1 cellular context compared by ENCODE assay signal in genomic region chr6:41894366-41895299, GRCh38.
TF ChIP-seq lines count a peak whose summit lies in the region.

No MANE protein-coding gene starts in this region.

TF ChIP-seq in H1, 55 proteins besides CTCF, POLR2A, EP300 and RAD21:
- TF ChIP-seq KDM4A (IDR thresholded peaks at IDR 0.05; ENCODE audit: low read depth, low read length, severe bottlenecking) (peak; percentile 41), SIRT6 (IDR thresholded peaks at IDR 0.05; ENCODE audit: low read length) (no peak), FOSL1 (IDR thresholded peaks at IDR 0.05; ENCODE audit: insufficient read depth, low read depth, low read length) (no peak), GABPA (IDR thresholded peaks at IDR 0.05; ENCODE audit: borderline replicate concordance, insufficient read depth, low read length) (no peak), CBX5 (IDR thresholded peaks at IDR 0.05; ENCODE audit: low read depth, low read length) (no peak), TCF12 (IDR thresholded peaks at IDR 0.05; ENCODE audit: low read depth, low read length) (no peak), CHD2 (IDR thresholded peaks at IDR 0.05; ENCODE audit: low read length) (no peak), CHD1 (IDR thresholded peaks at IDR 0.05; ENCODE audit: low read depth, low read length) (no peak), SIX5 (IDR thresholded peaks at IDR 0.05; ENCODE audit: low read depth, low read length) (no peak), PHF8 (conservative IDR thresholded peaks at IDR 0.05; ENCODE audit: low read depth, low read length) (peak; percentile 46), TAF1 (IDR thresholded peaks at IDR 0.05; ENCODE audit: low read depth, low read length) (0 out of 2 replicates have a peak, but pooled peaks have one; percentile 42), ZNF274 (IDR thresholded peaks at IDR 0.05; ENCODE audit: borderline replicate concordance, extremely low read depth, low read length) (no peak), ATF2 (IDR thresholded peaks at IDR 0.05; ENCODE audit: low read length) (no peak), EZH2 (IDR thresholded peaks at IDR 0.05; ENCODE audit: low read depth, low read length, severe bottlenecking) (no peak), CEBPB (IDR thresholded peaks at IDR 0.05; ENCODE audit: low read depth, low read length) (no peak), EGR1 (IDR thresholded peaks at IDR 0.05; ENCODE audit: borderline replicate concordance, low read depth, low read length) (no peak), SIN3A (conservative IDR thresholded peaks at IDR 0.05 in 1 of 2, IDR thresholded peaks at IDR 0.05 in 1 of 2; ENCODE audit: low read depth in 1 of 2, low read length in 2 of 2) (peak in 1 of 2 experiments; percentile 35; a peak in 1 of 4 replicates), ASH2L (IDR thresholded peaks at IDR 0.05; ENCODE audit: low read length) (no peak), SAP30 (IDR thresholded peaks at IDR 0.05; ENCODE audit: insufficient read depth, insufficient replicate concordance, low read length) (peak; percentile 37), RFX5 (IDR thresholded peaks at IDR 0.05; ENCODE audit: borderline replicate concordance, low read depth, low read length) (no peak), POLR2AphosphoS5 (IDR thresholded peaks at IDR 0.05; ENCODE audit: low read depth, low read length) (peak; percentile 49; the same call in 1 of the 2 replicates)
- TF ChIP-seq, protein P1, sequence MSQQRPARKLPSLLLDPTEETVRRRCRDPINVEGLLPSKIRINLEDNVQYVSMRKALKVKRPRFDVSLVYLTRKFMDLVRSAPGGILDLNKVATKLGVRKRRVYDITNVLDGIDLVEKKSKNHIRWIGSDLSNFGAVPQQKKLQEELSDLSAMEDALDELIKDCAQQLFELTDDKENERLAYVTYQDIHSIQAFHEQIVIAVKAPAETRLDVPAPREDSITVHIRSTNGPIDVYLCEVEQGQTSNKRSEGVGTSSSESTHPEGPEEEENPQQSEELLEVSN (IDR thresholded peaks at IDR 0.05): 0 out of 2 replicates have a peak, but pooled peaks have one; percentile 17
